In genomic region chr5:111278824-111279504, GRCh38 we compare ENCODE assay signal across 8 cellular contexts. TPM values are rescaled to one million over a fixed set of nuclear protein-coding genes. Genes with fewer than 3 reads are reported as not detected.
A peak's percentile ranks its signal among the peaks of the same experiment; 100 is the strongest.
DNase-seq lines count a peak whose midpoint lies in the region; ATAC-seq and TF ChIP-seq lines count a peak whose summit lies in the region.

No MANE protein-coding gene starts in this region.

- peak; percentile 55 for DNase-seq in GM13976 (ENCODE audit: low spot score)
- DNase-seq in HAP-1 (ENCODE audit: low spot score in 2 of 2) = peak; percentile 41 to 83
- DNase-seq in M059J (ENCODE audit: low read depth) = peak; percentile 43
- DNase-seq in activated CD4-positive, alpha-beta T cell treated with anti-CD3 and anti-CD28 coated beads, Interleukin-2, amount 50 U/mL, for 24 hours (ENCODE audit: low read depth in 1 of 2, low spot score in 1 of 2) = peak; percentile 84 to 91
- DNase-seq in ecto neural progenitor cell (ENCODE audit: low spot score) = peak; percentile 84
- peak; percentile 44 for DNase-seq in mucosa of gallbladder (ENCODE audit: low spot score)
- peak; percentile 43 for DNase-seq in stimulated activated naive B cell treated with anti-CD40 and anti-IgM and Interleukin-4, amounts not matched to agents 10 μg/mL and 1 μg/mL and 100 μg/mL, for 72 hours
- no peak for DNase-seq in G401 (ENCODE audit: low spot score)

- peak; percentile 89 to 95 for ATAC-seq in stimulated activated naive B cell treated with anti-CD40 and anti-IgM and Interleukin-4, amounts not matched to agents 10 μg/mL and 1 μg/mL and 100 μg/mL, for 72 hours (replicated peaks)

- TF ChIP-seq CTCF in GM13976 (IDR thresholded peaks at IDR 0.05; ENCODE audit: borderline replicate concordance, control extremely low read depth, extremely low read depth, insufficient read depth, missing control alignments) = peak; percentile 58

- peak overlapping the region; percentile 28 for H3K27ac Mint-ChIP-seq in stimulated activated naive B cell treated with anti-CD40 and anti-IgM and Interleukin-4, amounts not matched to agents 10 μg/mL and 1 μg/mL and 100 μg/mL, for 72 hours

- no peaks in the 10 kb centered on the region for H3K9me3 ChIP-seq in HAP-1

- H3K36me3 Mint-ChIP-seq in stimulated activated naive B cell treated with anti-CD40 and anti-IgM and Interleukin-4, amounts not matched to agents 10 μg/mL and 1 μg/mL and 100 μg/mL, for 72 hours = no peaks in the 10 kb centered on the region

- H3K36me3 ChIP-seq in HAP-1 (replicated peaks) = no peaks in the 10 kb centered on the region

- H3K27me3 Mint-ChIP-seq in stimulated activated naive B cell treated with anti-CD40 and anti-IgM and Interleukin-4, amounts not matched to agents 10 μg/mL and 1 μg/mL and 100 μg/mL, for 72 hours = peaks cover 0 to 4% of the 10 kb centered on the region in 2 donors

- no peak overlapping the region for H3K4me3 ChIP-seq in HAP-1

- H3K27me3 ChIP-seq in HAP-1 (ENCODE audit: low read depth) = no peaks in the 10 kb centered on the region

- no peaks in the 10 kb centered on the region for H3K9me3 Mint-ChIP-seq in stimulated activated naive B cell treated with anti-CD40 and anti-IgM and Interleukin-4, amounts not matched to agents 10 μg/mL and 1 μg/mL and 100 μg/mL, for 72 hours

- in situ Hi-C loops in GM13976 (cut with MboI; ENCODE audit: low sequenced_read_pairs, unreplicated experiment) = no loop called here
- in situ Hi-C loops in HAP-1 (cut with MboI; ENCODE audit: low sequenced_read_pairs) = no loop called here
- in situ Hi-C loops in G401 (cut with HindIII; ENCODE audit: low sequenced_read_pairs) = no loop called here

- H3K4me1 Mint-ChIP-seq in stimulated activated naive B cell treated with anti-CD40 and anti-IgM and Interleukin-4, amounts not matched to agents 10 μg/mL and 1 μg/mL and 100 μg/mL, for 72 hours = no peaks in the 10 kb centered on the region

- no peak overlapping the region for H3K4me3 Mint-ChIP-seq in stimulated activated naive B cell treated with anti-CD40 and anti-IgM and Interleukin-4, amounts not matched to agents 10 μg/mL and 1 μg/mL and 100 μg/mL, for 72 hours

- no peaks in the 10 kb centered on the region for H3K4me1 ChIP-seq in HAP-1

RNA-seq across cellular contexts. Expression of gene CAMK4, which starts 54.8 kb away (rescaled TPM):
- 3.9 and 7.4 TPM in 2 replicates for total RNA-seq in M059J (2014; rRNA removed; shearing (Covaris generic))
- 5.0 TPM for total RNA-seq in mucosa of gallbladder
- under 0.01 TPM in 1 of 2 replicates, not detected in the other for total RNA-seq in G401 (2014; rRNA removed; shearing (Covaris generic))
